9 cellular contexts compared by ENCODE assay signal in the genomic region with DNA sequence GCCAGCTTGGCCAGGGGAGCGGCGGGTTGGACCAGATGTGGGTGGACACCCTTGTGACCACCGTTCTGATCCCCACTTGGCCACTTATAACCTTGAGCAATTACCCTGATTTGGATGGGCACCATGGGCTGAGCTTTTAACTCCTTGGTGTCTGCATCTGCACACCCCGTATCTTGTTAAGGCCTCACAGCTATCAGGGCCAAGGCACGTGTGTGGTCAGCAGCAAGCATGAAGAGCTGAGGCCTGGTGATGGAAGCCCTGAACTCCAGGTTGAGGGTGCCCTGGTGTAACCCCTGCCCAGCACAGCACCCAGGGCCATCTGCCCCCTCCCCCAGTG.
DNase-seq lines count a peak whose midpoint lies in the region; ATAC-seq, FAIRE-seq and TF ChIP-seq lines count a peak whose summit lies in the region.
"Had no signal": no experiment of that assay in that cellular context is flagged by ENCODE, and none has a peak within 500 bp of the region (broad histone marks: within the 10 kb centered on the region; RNA-seq: fewer than 3 reads in every experiment).

No MANE protein-coding gene starts in this region.

- H3K27ac Mint-ChIP-seq in nephron progenitor cell = peak overlapping the region; percentile 42
- no peak overlapping the region for H3K27ac Mint-ChIP-seq in activated T-cell treated with anti-CD3 and anti-CD28 coated beads, Interleukin-2, amount 50 U/mL, for 24 hours
- H3K27ac Mint-ChIP-seq: activated CD8-positive, alpha-beta T cell treated with anti-CD3 and anti-CD28 coated beads, Interleukin-2, amount 10 ng/mL, durations not matched to agents 7 days and 5 days had no signal

- H3K27ac ChIP-seq in RWPE2 (ENCODE audit: poor library complexity, severe bottlenecking) = peak overlapping the region; percentile 60
- peak overlapping the region; percentile 85 to 90 (median 88) for H3K27ac ChIP-seq in esophagus muscularis mucosa (replicated peaks in 1 of 4)
- peak overlapping the region; percentile 40 for H3K27ac ChIP-seq in urinary bladder (ENCODE audit: low read depth)

- FAIRE-seq in H54 (lab: Jason Lieb, UNC) = no peak

- H3K4me3 ChIP-seq in RWPE2 (ENCODE audit: severe bottlenecking) (no peak overlapping the region), esophagus muscularis mucosa (no peak overlapping the region), urinary bladder (ENCODE audit: low read depth, low read length) (no peak overlapping the region)

- H3K27me3 Mint-ChIP-seq in nephron progenitor cell (ENCODE audit: low read depth, poor library complexity) = peaks cover 3% of the 10 kb centered on the region
- H3K27me3 Mint-ChIP-seq in activated T-cell treated with anti-CD3 and anti-CD28 coated beads, Interleukin-2, amount 50 U/mL, for 24 hours = no peaks in the 10 kb centered on the region

- intact Hi-C loops in esophagus muscularis mucosa (cut with DNase I) = no loop called here

- peaks cover 38% of the 10 kb centered on the region for H3K4me1 ChIP-seq in RWPE2 (ENCODE audit: insufficient read depth, poor library complexity, severe bottlenecking)
- peaks cover 100% of the 10 kb centered on the region in 4 donors for H3K4me1 ChIP-seq in esophagus muscularis mucosa
- H3K4me1 ChIP-seq in urinary bladder (ENCODE audit: insufficient read depth) = no peaks in the 10 kb centered on the region

- DNase-seq in RWPE2 (ENCODE audit: low spot score) (no peak), esophagus muscularis mucosa (ENCODE audit: extremely low spot score) (no peak), nephron progenitor cell (no peak), H54 (ENCODE audit: insufficient read length, low spot score) (no peak), NCI-H748 (lab: John Stamatoyannopoulos, UW; ENCODE audit: unreplicated experiment) (no peak)
- no peak for DNase-seq in activated T-cell treated with anti-CD3 and anti-CD28 coated beads, Interleukin-2, amount 50 U/mL, for 24 hours
- DNase-seq: activated CD8-positive, alpha-beta T cell treated with anti-CD3 and anti-CD28 coated beads, Interleukin-2, amount 10 ng/mL, durations not matched to agents 7 days and 5 days; NCI-H510A had no signal

- H3K4me1 Mint-ChIP-seq in nephron progenitor cell = peaks cover 67% of the 10 kb centered on the region
- H3K4me1 Mint-ChIP-seq in activated T-cell treated with anti-CD3 and anti-CD28 coated beads, Interleukin-2, amount 50 U/mL, for 24 hours (ENCODE audit: low read depth) = no peaks in the 10 kb centered on the region

- no peak for TF ChIP-seq POLR2A in esophagus muscularis mucosa (IDR thresholded peaks at IDR 0.05; ENCODE audit: low read depth)
- no peak for TF ChIP-seq POLR2A in H54 (IDR thresholded peaks at IDR 0.05; ENCODE audit: low read depth, low read length)

- WGBS in esophagus muscularis mucosa = 56% methylated on average over 4 of the region's 5 CpGs
- 49% methylated on average over 5 of the region's 5 CpGs for WGBS in urinary bladder

- H3K27me3 ChIP-seq in RWPE2 (ENCODE audit: insufficient read depth, poor library complexity, severe bottlenecking) (no peaks in the 10 kb centered on the region), esophagus muscularis mucosa (no peaks in the 10 kb centered on the region)

- peaks cover 7% of the 10 kb centered on the region for H3K36me3 Mint-ChIP-seq in nephron progenitor cell (ENCODE audit: low read depth)
- no peaks in the 10 kb centered on the region for H3K36me3 Mint-ChIP-seq in activated T-cell treated with anti-CD3 and anti-CD28 coated beads, Interleukin-2, amount 50 U/mL, for 24 hours (ENCODE audit: low read depth)

- no peaks in the 10 kb centered on the region for H3K9me3 Mint-ChIP-seq in nephron progenitor cell
- no peaks in the 10 kb centered on the region for H3K9me3 Mint-ChIP-seq in activated T-cell treated with anti-CD3 and anti-CD28 coated beads, Interleukin-2, amount 50 U/mL, for 24 hours

- H3K4me3 Mint-ChIP-seq in nephron progenitor cell = no peak overlapping the region
- H3K4me3 Mint-ChIP-seq in activated T-cell treated with anti-CD3 and anti-CD28 coated beads, Interleukin-2, amount 50 U/mL, for 24 hours = no peak overlapping the region
- H3K4me3 Mint-ChIP-seq: activated CD8-positive, alpha-beta T cell treated with anti-CD3 and anti-CD28 coated beads, Interleukin-2, amount 10 ng/mL, durations not matched to agents 7 days and 5 days had no signal

- H3K36me3 ChIP-seq in RWPE2 (ENCODE audit: low read depth) (no peaks in the 10 kb centered on the region), esophagus muscularis mucosa (peaks cover 0 to 14% (median 10%) of the 10 kb centered on the region in 4 donors), urinary bladder (ENCODE audit: insufficient read depth) (no peaks in the 10 kb centered on the region)

- no peak for ATAC-seq in RWPE2 (ENCODE audit: low read depth)
- ATAC-seq: activated CD8-positive, alpha-beta T cell treated with anti-CD3 and anti-CD28 coated beads, Interleukin-2, amount 10 ng/mL, durations not matched to agents 7 days and 5 days had no signal

- no peak for TF ChIP-seq EP300 in esophagus muscularis mucosa (IDR thresholded peaks at IDR 0.05)

- H3K9me3 ChIP-seq in RWPE2 (ENCODE audit: severe bottlenecking) = no peaks in the 10 kb centered on the region
- no peaks in the 10 kb centered on the region for H3K9me3 ChIP-seq in esophagus muscularis mucosa

- TF ChIP-seq CTCF in RWPE2 (IDR thresholded peaks at IDR 0.05; ENCODE audit: poor library complexity, severe bottlenecking) = no peak
- TF ChIP-seq CTCF in esophagus muscularis mucosa (IDR thresholded peaks at IDR 0.05) = no peak
- no peak for TF ChIP-seq CTCF in nephron progenitor cell (IDR thresholded peaks at IDR 0.05)
